Comparison of ENCODE assay signal across 11 cellular contexts in the genomic region with DNA sequence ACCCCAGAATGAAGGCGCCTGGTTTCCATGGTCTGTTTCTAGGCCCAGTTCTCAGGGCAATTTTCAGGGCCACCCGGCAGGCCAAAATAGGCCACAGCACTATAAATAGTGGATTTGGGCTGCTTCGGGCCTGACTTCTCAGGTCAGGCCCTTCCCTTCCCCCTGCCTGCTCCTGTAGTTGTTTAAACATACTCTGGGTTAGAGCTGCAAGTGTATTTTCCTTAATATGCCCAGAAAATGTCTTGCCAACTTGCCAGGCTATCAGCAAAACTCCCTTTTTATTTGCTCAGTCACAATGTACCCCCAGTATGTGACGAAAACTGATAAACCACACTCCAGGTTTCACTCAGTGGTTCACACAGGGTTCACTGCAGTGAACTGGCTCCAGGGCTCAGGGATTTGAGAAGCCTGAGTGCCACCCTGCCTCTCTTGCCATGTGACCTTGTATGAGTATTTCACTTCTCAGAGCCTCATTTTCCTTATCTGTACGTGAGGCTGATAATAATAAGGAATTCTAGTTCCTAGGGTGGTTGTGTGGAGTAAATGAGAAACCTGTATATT.
A peak's percentile ranks its signal among the peaks of the same experiment; 100 is the strongest.
DNase-seq lines count a peak whose midpoint lies in the region; ATAC-seq and TF ChIP-seq lines count a peak whose summit lies in the region.
"Had no signal": no experiment of that assay in that cellular context is flagged by ENCODE, and none has a peak within 500 bp of the region (broad histone marks: within the 10 kb centered on the region; RNA-seq: fewer than 3 reads in every experiment).

No MANE protein-coding gene starts in this region.

- peak; percentile 31 for DNase-seq in activated CD4-positive, alpha-beta T cell treated with anti-CD3 and anti-CD28 coated beads for 36 hours
- DNase-seq in activated CD4-positive, alpha-beta T cell treated with anti-CD3 and anti-CD28 coated beads, Interleukin-2, amount 50 U/mL, for 48 hours: no peak
- DNase-seq in RPMI8226 (peak; percentile 77), iris pigment epithelial cell (ENCODE audit: low read depth) (peak; percentile 54), EL (no peak), smooth muscle cell (lab: John Stamatoyannopoulos, UW; ENCODE audit: unreplicated experiment) (no peak), erythroblast (lab: John Stamatoyannopoulos, UW) (no peak)
- DNase-seq: 8988T; activated CD4-positive, alpha-beta T cell treated with anti-CD3 and anti-CD28 coated beads for 4 hours; cortex of kidney had no signal

- H3K9me3 ChIP-seq in smooth muscle cell (replicated peaks; ENCODE audit: low read depth): no peaks in the 10 kb centered on the region

- no peaks in the 10 kb centered on the region for H3K27me3 ChIP-seq in smooth muscle cell (ENCODE audit: low read depth)

- H3K27ac ChIP-seq in temporal lobe (ENCODE audit: low read depth, low read length) (peak overlapping the region; percentile 37), smooth muscle cell (ENCODE audit: low read depth) (no peak overlapping the region)

- H3K4me1 Mint-ChIP-seq in activated CD4-positive, alpha-beta T cell treated with anti-CD3 and anti-CD28 coated beads for 36 hours: peaks cover 13% of the 10 kb centered on the region

- H3K4me3 ChIP-seq in smooth muscle cell: no peak overlapping the region

- peak; percentile 62 for ATAC-seq in activated CD4-positive, alpha-beta T cell treated with anti-CD3 and anti-CD28 coated beads for 36 hours

- POLR2A ChIA-PET in activated CD4-positive, alpha-beta T cell treated with anti-CD3 and anti-CD28 coated beads for 36 hours (lab: Charles Lee): no interaction called here

- H3K9me3 Mint-ChIP-seq in activated CD4-positive, alpha-beta T cell treated with anti-CD3 and anti-CD28 coated beads for 36 hours (ENCODE audit: low read depth): peaks cover 13% of the 10 kb centered on the region

- no peak overlapping the region for H3K4me2 ChIP-seq in smooth muscle cell

- peaks cover 4% of the 10 kb centered on the region for H3K36me3 Mint-ChIP-seq in activated CD4-positive, alpha-beta T cell treated with anti-CD3 and anti-CD28 coated beads for 36 hours (ENCODE audit: low read depth)

- intact Hi-C loops in activated CD4-positive, alpha-beta T cell treated with anti-CD3 and anti-CD28 coated beads for 36 hours (cut with DNase I, micrococcal nuclease): no loop called here

- 81% methylated on average over 5 of the region's 5 CpGs for WGBS in smooth muscle cell (ENCODE audit: low lambda C conversion rate)

- H3K4me1 ChIP-seq in smooth muscle cell (ENCODE audit: low read depth): peaks cover 7% of the 10 kb centered on the region

- TF ChIP-seq CTCF in smooth muscle cell (IDR thresholded peaks at IDR 0.05; ENCODE audit: borderline replicate concordance, insufficient read depth, poor library complexity, severe bottlenecking): no peak

- no peak overlapping the region for H3K27ac Mint-ChIP-seq in activated CD4-positive, alpha-beta T cell treated with anti-CD3 and anti-CD28 coated beads for 36 hours

- no peak overlapping the region for H3K9ac ChIP-seq in smooth muscle cell (ENCODE audit: low read depth)

- CTCF ChIA-PET in activated CD4-positive, alpha-beta T cell treated with anti-CD3 and anti-CD28 coated beads for 36 hours (lab: Charles Lee): no interaction called here

- H3K27me3 Mint-ChIP-seq in activated CD4-positive, alpha-beta T cell treated with anti-CD3 and anti-CD28 coated beads for 36 hours: no peaks in the 10 kb centered on the region

- no peak overlapping the region for H3K4me3 Mint-ChIP-seq in activated CD4-positive, alpha-beta T cell treated with anti-CD3 and anti-CD28 coated beads for 36 hours

- H4K20me1 ChIP-seq in smooth muscle cell (ENCODE audit: low read depth): no peaks in the 10 kb centered on the region

- TF ChIP-seq POLR2A in erythroblast (IDR thresholded peaks at IDR 0.05; ENCODE audit: low read length): no peak

- H3K79me2 ChIP-seq in smooth muscle cell (ENCODE audit: low read depth): no peaks in the 10 kb centered on the region

- no peaks in the 10 kb centered on the region for H3K36me3 ChIP-seq in smooth muscle cell (ENCODE audit: low read depth)

- H3F3A ChIP-seq in smooth muscle cell (ENCODE audit: low read depth): peaks cover 4% of the 10 kb centered on the region

- H2AFZ ChIP-seq in smooth muscle cell (ENCODE audit: low read depth): no peak overlapping the region

Comparison
In these comparisons a context has a peak if more than half of its experiments do, and no peak if none do; other contexts are left out.
1. DNase-seq: peak in activated CD4-positive, alpha-beta T cell treated with anti-CD3 and anti-CD28 coated beads for 36 hours (single experiment), RPMI8226 (single experiment) and iris pigment epithelial cell (single experiment); none in activated CD4-positive, alpha-beta T cell treated with anti-CD3 and anti-CD28 coated beads, Interleukin-2, amount 50 U/mL, for 48 hours (0 of 2), EL (single experiment), smooth muscle cell (single experiment) and erythroblast (0 of 2).